In genomic region chr19:52398091-52398461, GRCh38 we compare ENCODE assay signal across 8 cellular contexts. TPM values are rescaled to one million over a fixed set of nuclear protein-coding genes. Genes with fewer than 3 reads are reported as not detected.
DNase-seq lines count a peak whose midpoint lies in the region; ATAC-seq and TF ChIP-seq lines count a peak whose summit lies in the region.

No MANE protein-coding gene starts in this region.

- intact Hi-C loops in PC-9 (cut with micrococcal nuclease; ENCODE audit: unreplicated experiment) = no loop called here

- no peaks in the 10 kb centered on the region for H3K79me2 ChIP-seq in PC-9 (ENCODE audit: low read depth)

- H3K9me3 ChIP-seq in PC-9 (ENCODE audit: insufficient read depth, low read depth) (peaks cover 38% of the 10 kb centered on the region), mucosa of rectum (ENCODE audit: control insufficient read depth in 2 of 2, low read length in 2 of 2) (peaks cover 7 to 15% of the 10 kb centered on the region in 2 donors)

- DNase-seq in activated T-cell treated with anti-CD3 and anti-CD28 coated beads for 48 hours (ENCODE audit: low read depth) (peak; percentile 1), activated T-cell treated with anti-CD3 and anti-CD28 coated beads for 4 hours (no peak), PC-9 (no peak), dermis blood vessel endothelial cell (peak; percentile 38), SW 1271 (lab: John Stamatoyannopoulos, UW) (no peak), KG1 (lab: John Stamatoyannopoulos, UW) (no peak)

- POLR2A ChIA-PET in PC-9 (lab: Charles Lee; ENCODE audit: unreplicated experiment) = no interaction called here

- H3K27me3 ChIP-seq in PC-9 (ENCODE audit: insufficient read depth, low read depth) (no peaks in the 10 kb centered on the region), mucosa of rectum (ENCODE audit: control insufficient read depth in 2 of 2, insufficient read depth in 2 of 2, low read length in 2 of 2) (no peaks in the 10 kb centered on the region)

- no peaks in the 10 kb centered on the region for H4K20me1 ChIP-seq in PC-9 (ENCODE audit: insufficient read depth)

- BruUV-seq in PC-9 (replicated peaks; lab: Mats Ljungman, UMichigan) = TSS peak; percentile 82

- H3F3A ChIP-seq in PC-9 (ENCODE audit: insufficient read depth, low read depth) = no peaks in the 10 kb centered on the region

- H2AFZ ChIP-seq in PC-9 = peak overlapping the region; percentile 96

- ATAC-seq in GM18870 (IDR thresholded peaks at IDR 0.05; ENCODE audit: unreplicated experiment) = no peak

- peak overlapping the region; percentile 76 for H3K4me2 ChIP-seq in PC-9

- TF ChIP-seq CTCF in PC-9 (conservative IDR thresholded peaks at IDR 0.05) = no peak

- H3K4me1 ChIP-seq in PC-9 (replicated peaks; ENCODE audit: insufficient read depth) (no peaks in the 10 kb centered on the region), mucosa of rectum (ENCODE audit: control insufficient read depth in 2 of 2, insufficient read depth in 2 of 2, low read length in 2 of 2) (no peaks in the 10 kb centered on the region)

- H3K4me3 ChIP-seq in PC-9 (peak overlapping the region; percentile 64), mucosa of rectum (ENCODE audit: low read length in 2 of 2) (peak overlapping the region; percentile 72 to 96)

- H3K36me3 ChIP-seq in PC-9 (ENCODE audit: low read depth) (no peaks in the 10 kb centered on the region), mucosa of rectum (ENCODE audit: control insufficient read depth in 2 of 2, insufficient read depth in 2 of 2, low read length in 2 of 2) (peaks cover 14 to 30% of the 10 kb centered on the region in 2 donors)

- H3K27ac ChIP-seq in PC-9 (no peak overlapping the region), mucosa of rectum (ENCODE audit: low read depth in 2 of 2, low read length in 2 of 2) (peak overlapping the region in 1 of 2 donors; percentile 70)

- peak overlapping the region; percentile 68 to 76 for H3K9ac ChIP-seq in mucosa of rectum (ENCODE audit: low read depth in 1 of 2, low read length in 2 of 2)

- CTCF ChIA-PET in PC-9 (lab: Charles Lee) = no interaction called here

- H3K9me2 ChIP-seq in PC-9 (ENCODE audit: insufficient read depth) = no peaks in the 10 kb centered on the region

RNA-seq across cellular contexts. Expression of gene ZNF528, which starts 0.4 kb away (rescaled TPM):
- total RNA-seq in PC-9 (2021) (24.0 and 32.6 TPM in 2 replicates), dermis blood vessel endothelial cell (12.2 and 13.8 TPM in 2 replicates)

RNA-seq across cellular contexts. Expression of gene ZNF880, which starts 28.4 kb away (rescaled TPM):
- 20.8 and 27.3 TPM in 2 replicates for total RNA-seq in PC-9 (2021)
- 11.4 and 20.9 TPM in 2 replicates for total RNA-seq in dermis blood vessel endothelial cell

RNA-seq across cellular contexts. Expression of gene ZNF534, which starts 30.9 kb away (rescaled TPM):
- total RNA-seq in PC-9 (2021) = not detected in 2 replicates
- total RNA-seq in dermis blood vessel endothelial cell = not detected in 2 replicates

RNA-seq across cellular contexts. Expression of gene ZNF578, which starts 55.3 kb away (rescaled TPM):
- not detected in 2 replicates for total RNA-seq in PC-9 (2021)
- 2.9 and 3.2 TPM in 2 replicates for total RNA-seq in dermis blood vessel endothelial cell

Comparison
In these comparisons a context has a peak if more than half of its experiments do, and no peak if none do; other contexts are left out.
1. DNase-seq: peak in activated T-cell treated with anti-CD3 and anti-CD28 coated beads for 48 hours (single experiment) and dermis blood vessel endothelial cell (single experiment); none in activated T-cell treated with anti-CD3 and anti-CD28 coated beads for 4 hours (single experiment), PC-9 (0 of 2), SW 1271 (0 of 2) and KG1 (single experiment).